Comparison of ENCODE assay signal across 8 cellular contexts in genomic region chr1:63592536-63593302, GRCh38. TPM values are rescaled to one million over a fixed set of nuclear protein-coding genes. Genes with fewer than 3 reads are reported as not detected.
DNase-seq lines count a peak whose midpoint lies in the region; ATAC-seq and TF ChIP-seq lines count a peak whose summit lies in the region.

No MANE protein-coding gene starts in this region.

- DNase-seq in NOMO-1 (lab: John Stamatoyannopoulos, UW; ENCODE audit: unreplicated experiment in 2 of 2), result peak; percentile 55 to 73
- no peak for DNase-seq in NOMO-1 treated with dmso at 0.1 percent for 144 hours (lab: John Stamatoyannopoulos, UW; ENCODE audit: unreplicated experiment)
- DNase-seq in Panc1 (ENCODE audit: low read depth, low spot score), result peak; percentile 18
- DNase-seq in epithelial cell of esophagus (ENCODE audit: low read depth), result peak; percentile 44
- no peak for DNase-seq in GM20000 (ENCODE audit: low spot score)
- DNase-seq in NCI-H1436 treated with DMSO at 0.1 percent for 48 hours (lab: John Stamatoyannopoulos, UW), result no peak

- H3K4me3 ChIP-seq in Panc1 (ENCODE audit: low read depth in 2 of 2, low read length in 2 of 2) (peak overlapping the region; percentile 70 to 88), epithelial cell of esophagus (ENCODE audit: low read length) (peak overlapping the region; percentile 70), neuron (ENCODE audit: low read length) (peak overlapping the region; percentile 64)

- intact Hi-C loops in Panc1 (cut with micrococcal nuclease; ENCODE audit: unreplicated experiment), result no loop called here

- TF ChIP-seq CTCF in Panc1 (IDR thresholded peaks at IDR 0.05) (no peak), epithelial cell of esophagus (IDR thresholded peaks at IDR 0.05; ENCODE audit: insufficient read depth, low read depth, low read length, missing control alignments) (no peak), GM20000 (IDR thresholded peaks at IDR 0.05; ENCODE audit: extremely low read depth, missing control alignments) (no peak)

- in situ Hi-C loops in Panc1 (cut with HindIII; ENCODE audit: low pct_unique_long_range_greater_than_20kb, low sequenced_read_pairs), result no loop called here

- H3K36me3 ChIP-seq in Panc1 (ENCODE audit: control insufficient read depth, insufficient read depth, low read length) (no peaks in the 10 kb centered on the region), neuron (ENCODE audit: insufficient read depth, low read length) (no peaks in the 10 kb centered on the region)

- ATAC-seq in Panc1 (no peak), GM21737 (IDR thresholded peaks at IDR 0.05; ENCODE audit: unreplicated experiment) (no peak)

- H3K9me3 ChIP-seq in Panc1 (ENCODE audit: control insufficient read depth, insufficient read depth, low read depth, low read length) (no peaks in the 10 kb centered on the region), neuron (ENCODE audit: low read length) (no peaks in the 10 kb centered on the region)

- POLR2A ChIA-PET in Panc1 (lab: Charles Lee), result interaction anchor here (0.6 kb wide), 2 partner anchors 155 to 282 kb away, joined by 3 to 7 read pairs; no protein-coding TSS in a partner anchor

- H2AFZ ChIP-seq in neuron (ENCODE audit: low read depth, low read length), result peak overlapping the region; percentile 94

- no peaks in the 10 kb centered on the region for H3K27me3 ChIP-seq in Panc1 (ENCODE audit: control insufficient read depth, insufficient read depth, low read length)
- no peaks in the 10 kb centered on the region for H3K27me3 ChIP-seq in neuron (ENCODE audit: insufficient read depth, low read length)

- CTCF ChIA-PET in Panc1 (lab: Charles Lee), result interaction anchor here (0.6 kb wide), 1 partner anchor 17 kb away, joined by 3 read pairs; no protein-coding TSS in a partner anchor

- peak overlapping the region; percentile 86 for H3K27ac ChIP-seq in Panc1 (ENCODE audit: low read length)

- H3K4me1 ChIP-seq in Panc1 (ENCODE audit: control insufficient read depth, insufficient read depth, low read length), result peaks cover 21% of the 10 kb centered on the region
- peaks cover 2% of the 10 kb centered on the region for H3K4me1 ChIP-seq in neuron (ENCODE audit: insufficient read depth, low read length)

- BruUV-seq in Panc1 (replicated peaks; lab: Mats Ljungman, UMichigan), result no TSS peak

RNA-seq across cellular contexts. Expression of gene PGM1, which starts 0.5 kb away (rescaled TPM):
- 77.2 TPM for total RNA-seq in Panc1 (2021; ENCODE audit: unreplicated experiment)
- polyA plus RNA-seq in Panc1 (2012; ENCODE audit: insufficient read length), result 88.7 TPM

Comparison
In these comparisons a context has a peak if more than half of its experiments do, and no peak if none do; other contexts are left out.
1. DNase-seq: peak in NOMO-1 (2 of 2), Panc1 (single experiment) and epithelial cell of esophagus (single experiment); none in NOMO-1 treated with dmso at 0.1 percent for 144 hours (single experiment), GM20000 (single experiment) and NCI-H1436 treated with DMSO at 0.1 percent for 48 hours (single experiment).
2. Peak in every context shown above with its lines, with median percentiles within 50 percentile points of each other: H3K4me3 ChIP-seq.